ENCODE assay signal across 8 cellular contexts in the genomic region with DNA sequence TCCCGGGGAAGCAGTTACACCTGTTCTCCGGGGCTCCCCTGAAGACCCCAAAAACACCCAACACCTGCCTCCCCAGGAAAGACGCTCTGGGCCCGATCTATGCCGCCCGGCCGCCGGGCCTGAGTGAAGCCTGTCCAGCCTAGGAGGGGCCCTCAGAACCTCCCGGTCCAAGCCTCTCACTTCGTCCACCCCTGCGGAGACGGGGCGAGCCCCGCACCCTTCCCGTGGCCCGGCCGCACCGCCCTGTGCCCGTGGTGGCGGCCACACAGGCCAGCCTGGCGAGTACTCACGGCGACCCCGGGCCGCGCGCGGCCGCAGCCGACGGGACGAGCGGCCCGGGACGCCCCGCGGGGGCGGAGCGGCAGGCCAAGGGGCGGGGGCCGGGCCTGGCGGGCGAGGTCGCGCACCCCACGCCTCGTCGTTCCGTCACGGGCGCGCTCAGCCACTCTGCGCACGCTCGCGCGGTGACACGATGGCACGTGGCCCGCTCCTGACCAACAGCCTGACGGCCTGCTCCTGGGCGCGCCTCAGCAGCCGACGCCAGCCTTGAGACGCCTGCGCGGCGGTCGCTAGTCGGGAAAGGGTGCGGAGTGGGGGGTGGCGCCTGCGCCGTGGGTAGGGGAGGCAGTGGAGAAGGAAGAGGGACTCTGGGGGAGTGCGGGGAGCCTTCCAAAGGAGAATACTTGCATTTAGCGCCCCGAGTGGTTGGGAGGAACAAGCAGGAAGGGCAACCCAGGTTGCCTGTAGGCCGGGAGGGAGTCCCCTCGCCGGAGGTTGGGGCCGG. TPM values are rescaled to one million over a fixed set of nuclear protein-coding genes. Genes with fewer than 3 reads are reported as not detected.
A peak's percentile ranks its signal among the peaks of the same experiment; 100 is the strongest.
DNase-seq lines count a peak whose midpoint lies in the region; ATAC-seq and TF ChIP-seq lines count a peak whose summit lies in the region.

A gene with protein sequence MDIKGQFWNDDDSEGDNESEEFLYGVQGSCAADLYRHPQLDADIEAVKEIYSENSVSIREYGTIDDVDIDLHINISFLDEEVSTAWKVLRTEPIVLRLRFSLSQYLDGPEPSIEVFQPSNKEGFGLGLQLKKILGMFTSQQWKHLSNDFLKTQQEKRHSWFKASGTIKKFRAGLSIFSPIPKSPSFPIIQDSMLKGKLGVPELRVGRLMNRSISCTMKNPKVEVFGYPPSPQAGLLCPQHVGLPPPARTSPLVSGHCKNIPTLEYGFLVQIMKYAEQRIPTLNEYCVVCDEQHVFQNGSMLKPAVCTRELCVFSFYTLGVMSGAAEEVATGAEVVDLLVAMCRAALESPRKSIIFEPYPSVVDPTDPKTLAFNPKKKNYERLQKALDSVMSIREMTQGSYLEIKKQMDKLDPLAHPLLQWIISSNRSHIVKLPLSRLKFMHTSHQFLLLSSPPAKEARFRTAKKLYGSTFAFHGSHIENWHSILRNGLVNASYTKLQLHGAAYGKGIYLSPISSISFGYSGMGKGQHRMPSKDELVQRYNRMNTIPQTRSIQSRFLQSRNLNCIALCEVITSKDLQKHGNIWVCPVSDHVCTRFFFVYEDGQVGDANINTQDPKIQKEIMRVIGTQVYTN (minus strand): TSS at position 342 of the 784 bp plus-strand sequence. CDS start 5,077 bp downstream, outside the sequence.

- peaks cover 0 to 11% of the 10 kb centered on the region in 2 donors for H3K4me1 ChIP-seq in ascending aorta
- H3K4me1 ChIP-seq in right cardiac atrium (ENCODE audit: control insufficient read depth, insufficient read depth, low read length): no peaks in the 10 kb centered on the region
- H3K4me1 ChIP-seq in vagina: peaks cover 39% of the 10 kb centered on the region

- H3K36me3 ChIP-seq in ascending aorta (peaks cover 7 to 12% of the 10 kb centered on the region in 2 donors), vagina (peaks cover 0 to 9% of the 10 kb centered on the region in 2 donors)

- no peaks in the 10 kb centered on the region for H3K9me3 ChIP-seq in ascending aorta
- no peaks in the 10 kb centered on the region for H3K9me3 ChIP-seq in right cardiac atrium (ENCODE audit: control insufficient read depth, low read length)
- H3K9me3 ChIP-seq in vagina: no peaks in the 10 kb centered on the region

- peak within 1 kb of the TSS; percentile 80 to 96 for H3K4me3 ChIP-seq in ascending aorta
- peak within 1 kb of the TSS; percentile 65 for H3K4me3 ChIP-seq in right cardiac atrium (ENCODE audit: low read length)
- H3K4me3 ChIP-seq in vagina: peak within 1 kb of the TSS; percentile 84 to 86

- H3K27me3 ChIP-seq in ascending aorta (no peaks in the 10 kb centered on the region), right cardiac atrium (ENCODE audit: control insufficient read depth, insufficient read depth) (no peaks in the 10 kb centered on the region), vagina (no peaks in the 10 kb centered on the region)

- TF ChIP-seq CTCF in GM13977 (IDR thresholded peaks at IDR 0.05; ENCODE audit: extremely low read depth, insufficient read depth, missing control alignments) (peak; percentile 76), ascending aorta (IDR thresholded peaks at IDR 0.05) (peak; percentile 60 to 73 (median 71)), vagina (IDR thresholded peaks at IDR 0.05) (peak; percentile 54 to 86 (median 70))

- in situ Hi-C loops in GM13977 (cut with MboI; ENCODE audit: low pct_unique_long_range_greater_than_20kb, low sequenced_read_pairs, unreplicated experiment): no loop called here

- ATAC-seq in HG02884 (IDR thresholded peaks at IDR 0.05; ENCODE audit: unreplicated experiment) (peak; percentile 94), right cardiac atrium (peak; percentile 99 to 100)

- under 1% methylated on average over 82 of the region's 82 CpGs for WGBS in right cardiac atrium

- intact Hi-C loops in ascending aorta (cut with DNase I): loop anchor here (1.0 to 5.0 kb wide), 5 partner anchors 42 to 200 kb away; a partner anchor contains a TSS
- intact Hi-C loops in right cardiac atrium (cut with DNase I): loop anchor here in 2 of 4 donors (5.0 to 10.0 kb wide), 3 partner anchors 40 to 75 kb away; a partner anchor contains a TSS
- intact Hi-C loops in vagina (cut with DNase I): loop anchor here (5.0 to 10.0 kb wide), 2 partner anchors 40 to 68 kb away; a partner anchor contains a TSS

- peak in 1 of 2 donors; percentile 46 for TF ChIP-seq POLR2A in vagina (IDR thresholded peaks at IDR 0.05)

- DNase-seq in GM13977 (ENCODE audit: low spot score) (peak; percentile 99), NCI-H1694 treated with DMSO at 0.1 percent for 48 hours (lab: John Stamatoyannopoulos, UW) (peak; percentile 90), T-helper 2 cell (peak; percentile 96 to 100 (median 99)), ascending aorta (ENCODE audit: low spot score in 2 of 2) (peak; percentile 96 to 99), right cardiac atrium (peak; percentile 100), putamen (ENCODE audit: low spot score) (peak; percentile 98), vagina (ENCODE audit: extremely low spot score in 2 of 2) (peak in 1 of 2 donors; percentile 99)

- H3K27ac ChIP-seq in ascending aorta (peak within 1 kb of the TSS; percentile 88 to 94), right cardiac atrium (ENCODE audit: low read length) (peak within 1 kb of the TSS; percentile 78), vagina (peak within 1 kb of the TSS; percentile 91)

RNA-seq across cellular contexts. Expression of the gene that starts here (rescaled TPM):
- 26.5 TPM for total RNA-seq in ascending aorta
- total RNA-seq in right cardiac atrium: 10 to 100 TPM; 39.7 to 53.6 (median 45.0) TPM
- polyA plus RNA-seq in right cardiac atrium: 34.5 TPM
- 62.6 TPM for total RNA-seq in vagina
